Comparison of ENCODE assay signal across 8 cellular contexts in the genomic region with DNA sequence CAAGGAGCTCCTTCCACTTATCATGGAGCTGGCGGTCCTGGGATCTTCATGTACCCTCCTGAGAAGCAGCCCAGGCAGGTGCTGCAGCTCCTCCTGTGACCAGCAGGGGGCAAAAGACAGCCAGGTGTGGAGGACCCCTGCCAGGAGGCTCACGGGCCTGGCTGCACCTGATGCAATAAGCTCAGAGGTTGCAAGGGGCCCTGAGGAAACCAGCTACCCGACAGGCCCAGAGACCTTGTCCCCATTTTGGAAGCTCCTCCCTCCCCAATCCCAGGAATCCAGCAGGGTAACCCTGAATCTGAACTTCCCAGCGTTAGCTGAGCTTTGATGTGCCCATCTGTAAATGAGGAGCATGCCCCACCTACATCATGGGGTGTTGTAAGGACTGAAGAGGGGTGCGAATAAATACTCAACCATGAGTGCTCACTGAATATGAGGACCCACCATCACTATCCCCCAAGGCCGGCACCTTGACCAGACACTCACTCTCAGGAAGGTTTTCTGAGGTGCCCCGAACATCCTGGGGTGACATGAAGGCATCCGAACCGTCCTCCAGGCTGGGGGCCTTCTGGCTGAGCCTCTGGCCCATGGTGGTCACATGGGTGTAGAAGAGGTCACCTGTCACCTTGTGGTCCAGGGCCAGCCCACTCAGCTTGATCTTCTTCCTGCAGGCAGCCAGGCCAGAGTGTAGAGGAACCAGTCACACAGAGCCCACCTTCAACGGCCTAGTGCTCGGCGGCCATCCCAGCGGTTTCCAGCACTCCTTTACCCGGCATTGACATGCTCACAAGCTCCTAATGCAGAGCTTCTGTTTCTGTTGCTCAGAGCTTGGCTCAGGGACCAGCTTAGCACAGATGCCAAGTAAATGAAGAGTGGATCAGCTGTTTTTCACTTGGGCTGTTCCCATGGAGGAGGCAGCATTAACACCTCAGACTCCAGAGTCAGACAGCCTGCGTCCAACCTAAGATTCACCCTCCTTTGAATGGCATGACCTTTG. TPM values are rescaled to one million over a fixed set of nuclear protein-coding genes. Genes with fewer than 3 reads are reported as not detected.
DNase-seq lines count a peak whose midpoint lies in the region; ATAC-seq and TF ChIP-seq lines count a peak whose summit lies in the region.

No MANE protein-coding gene starts in this region.

- CTCF ChIA-PET in A673 (lab: Charles Lee), result interaction anchor here (0.6 to 1.5 kb wide), 4 partner anchors 33 to 151 kb away, joined by 3 to 7 read pairs (median 4); no protein-coding TSS in a partner anchor

- H3K9me3 ChIP-seq in A673 (ENCODE audit: low read depth, low read length, poor library complexity, severe bottlenecking) (no peaks in the 10 kb centered on the region), adrenal gland (replicated peaks in 1 of 3) (no peaks in the 10 kb centered on the region)

- peak; percentile 74 for ATAC-seq in GM18907 (IDR thresholded peaks at IDR 0.05; ENCODE audit: unreplicated experiment)

- no TSS peak for BruUV-seq in A673 (replicated peaks; lab: Mats Ljungman, UMichigan)

- DNase-seq in A673 (ENCODE audit: low spot score) (peak; percentile 35), HK-2 (ENCODE audit: unreplicated experiment) (peak; percentile 55), T follicular helper cell (ENCODE audit: low read depth) (peak; percentile 63), adrenal gland (peak in 6 of 7 donors; percentile 50 to 71 (median 60)), islet precursor cell (peak; percentile 96), GOT3 (lab: John Stamatoyannopoulos, UW) (no peak)
- DNase-seq in stimulated activated CD4-positive, alpha-beta T cell treated with anti-CD3 and anti-CD28 coated beads, Interleukin-4, amount 100 ng/mL, for 4 hours, result peak; percentile 70 to 80

- POLR2A ChIA-PET in A673 (lab: Charles Lee; ENCODE audit: low non-redundant PET), result interaction anchor here (1.0 kb wide), 1 partner anchor 148 kb away, joined by 3 read pairs; no protein-coding TSS in a partner anchor

- H3K4me3 ChIP-seq in A673 (ENCODE audit: low read depth, low read length, poor library complexity, severe bottlenecking) (no peak overlapping the region), adrenal gland (no peak overlapping the region)

- H3K27ac ChIP-seq in A673 (ENCODE audit: low read depth, low read length, poor library complexity, severe bottlenecking) (no peak overlapping the region), adrenal gland (no peak overlapping the region)

- 68 to 80% (median 73%) methylated on average over 5 to 15 of the region's 15 CpGs for WGBS in adrenal gland, 4 donors

- H3K4me1 ChIP-seq in A673 (ENCODE audit: insufficient read depth, low read length, poor library complexity, severe bottlenecking) (no peaks in the 10 kb centered on the region), adrenal gland (replicated peaks in 1 of 2) (peaks cover under 1 to 3% of the 10 kb centered on the region in 2 donors)

- TF ChIP-seq POLR2A in adrenal gland (IDR thresholded peaks at IDR 0.05), result no peak

- intact Hi-C loops in A673 (cut with micrococcal nuclease; ENCODE audit: unreplicated experiment), result loop anchor here (2.0 to 10.0 kb wide), 2 partner anchors 33 to 151 kb away; a partner anchor contains a TSS
- intact Hi-C loops in adrenal gland (cut with DNase I), result loop anchor here (2.0 to 5.0 kb wide), 2 partner anchors 33 kb away; no protein-coding TSS in a partner anchor

- peak; percentile 90 for TF ChIP-seq CTCF in A673 (conservative IDR thresholded peaks at IDR 0.05; ENCODE audit: low read depth, low read length)
- TF ChIP-seq CTCF in adrenal gland (IDR thresholded peaks at IDR 0.05), result peak; percentile 72 to 89 (median 82)

- H3K36me3 ChIP-seq in A673 (ENCODE audit: insufficient read depth, low read length, poor library complexity, severe bottlenecking), result no peaks in the 10 kb centered on the region
- H3K36me3 ChIP-seq in adrenal gland (replicated peaks in 1 of 2), result no peaks in the 10 kb centered on the region

- H3K27me3 ChIP-seq in A673 (replicated peaks; ENCODE audit: insufficient read depth, low read depth, low read length, poor library complexity) (no peaks in the 10 kb centered on the region), adrenal gland (no peaks in the 10 kb centered on the region)

RNA-seq across cellular contexts. Expression of a gene that starts 21.7 kb away (rescaled TPM):
- total RNA-seq in A673 (2021) (18.4 and 20.5 TPM in 2 replicates), adrenal gland (10 to 100 TPM in 7 of 8 donors, 1 to 10 TPM in 1; 6.8 to 32.3 (median 26.4) TPM)
- 10 to 100 TPM in 2 of 3 donors, 1 to 10 TPM in 1; 3.8 to 24.8 (median 14.8) TPM for polyA plus RNA-seq in adrenal gland

RNA-seq across cellular contexts. Expression of a gene that starts 33.5 kb away (rescaled TPM):
- 5.2 and 7.0 TPM in 2 replicates for total RNA-seq in A673 (2021)
- 1 to 10 TPM in 3 of 8 donors, under 1 TPM in 4, not detected in 1; 0.24 to 2.1 (median 0.71) TPM for total RNA-seq in adrenal gland
- 1 to 10 TPM in 1 of 3 donors, under 1 TPM in 1, not detected in 1; 0.56 to 1.0 TPM for polyA plus RNA-seq in adrenal gland

RNA-seq across cellular contexts. Expression of a gene that starts 36.7 kb away (rescaled TPM):
- total RNA-seq in A673 (2021) (165 and 176 TPM in 2 replicates), adrenal gland (10 to 100 TPM; 35.6 to 89.0 (median 53.7) TPM)
- polyA plus RNA-seq in adrenal gland, result 10 to 100 TPM; 23.9 to 72.5 (median 48.8) TPM

RNA-seq across cellular contexts. Expression of a gene that starts 43.6 kb away (rescaled TPM):
- not detected in 2 replicates for total RNA-seq in A673 (2021)
- total RNA-seq in adrenal gland, result under 1 TPM in 1 of 8 donors, not detected in 7; 0.30 TPM
- polyA plus RNA-seq in adrenal gland, result not detected
